In the genomic region with DNA sequence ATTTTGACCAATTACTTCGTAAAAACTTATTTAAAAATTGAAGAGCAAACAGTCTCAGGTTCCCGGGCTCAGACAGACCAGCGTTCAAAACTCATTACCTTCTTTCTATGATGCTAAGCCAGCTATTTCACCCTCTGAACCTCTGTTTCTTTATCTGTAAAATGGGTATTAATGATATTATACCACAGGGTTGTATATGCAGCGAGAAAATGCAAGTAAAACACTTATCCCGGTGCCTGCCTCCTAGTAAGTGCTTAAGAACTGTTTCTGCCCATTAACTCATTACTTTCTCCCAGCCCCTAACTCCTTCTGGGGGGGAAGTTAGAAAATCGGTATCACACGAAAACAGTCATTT, we compare ENCODE assay signal across 8 cellular contexts. TPM values are rescaled to one million over a fixed set of nuclear protein-coding genes. Genes with fewer than 3 reads are reported as not detected.
DNase-seq lines count a peak whose midpoint lies in the region; ATAC-seq, FAIRE-seq and TF ChIP-seq lines count a peak whose summit lies in the region.

No MANE protein-coding gene starts in this region.

- no peak overlapping the region for H4K91ac ChIP-seq in H1 (replicated peaks; ENCODE audit: insufficient read length, low read length)

- no peak overlapping the region for H3K4ac ChIP-seq in H1 (replicated peaks; ENCODE audit: insufficient read length, low read depth, low read length)

- TF ChIP-seq RAD21 in H1 (IDR thresholded peaks at IDR 0.05 in 1 of 2, conservative IDR thresholded peaks at IDR 0.05 in 1 of 2; ENCODE audit: low read depth in 2 of 2, low read length in 2 of 2), result no peak

- peak overlapping the region; percentile 83 for H2AFZ ChIP-seq in OCI-LY7 (ENCODE audit: low read length)
- peak overlapping the region; percentile 42; the same call in 1 of the 2 replicates for H2AFZ ChIP-seq in H1 (ENCODE audit: low read length)

- no peak for FAIRE-seq in H1 (lab: Jason Lieb, UNC)
- no peak for FAIRE-seq in HTR-8/SVneo (lab: Jason Lieb, UNC)

- TF ChIP-seq CTCF in CD4-positive, alpha-beta T cell (IDR thresholded peaks at IDR 0.05), result no peak
- no peak for TF ChIP-seq CTCF in OCI-LY7 (conservative IDR thresholded peaks at IDR 0.05; ENCODE audit: low read length)
- no peak for TF ChIP-seq CTCF in H1 (IDR thresholded peaks at IDR 0.05; ENCODE audit: control extremely low read depth in 1 of 3, insufficient read depth in 1 of 3, low read depth in 1 of 3, low read length in 3 of 3)
- no peak for TF ChIP-seq CTCF in neutrophil (IDR thresholded peaks at IDR 0.05)

- no peak overlapping the region for H2BK5ac ChIP-seq in H1 (ENCODE audit: low read depth, low read length)

- no peak overlapping the region for H2BK15ac ChIP-seq in H1 (ENCODE audit: low read length)

- no peaks in the 10 kb centered on the region for H3K27me3 ChIP-seq in CD4-positive, alpha-beta T cell (ENCODE audit: control insufficient read depth, insufficient read depth, low read length)
- H3K27me3 ChIP-seq in H1 (replicated peaks in 1 of 4; ENCODE audit: control insufficient read depth in 3 of 4, extremely low read depth in 1 of 4, insufficient read depth in 3 of 4, low read length in 3 of 4), result no peaks in the 10 kb centered on the region
- H3K27me3 ChIP-seq in neutrophil, result peaks cover 9% of the 10 kb centered on the region

- H3K36me3 ChIP-seq in OCI-LY7 (ENCODE audit: insufficient read depth, low read length) (no peaks in the 10 kb centered on the region), H1 (ENCODE audit: control insufficient read depth in 2 of 4, insufficient read depth in 4 of 4, low read length in 3 of 4) (no peaks in the 10 kb centered on the region), neutrophil (no peaks in the 10 kb centered on the region)

- H3K56ac ChIP-seq in H1 (replicated peaks; ENCODE audit: insufficient read length, low read depth, low read length), result no peak overlapping the region

- H3K4me2 ChIP-seq in OCI-LY7 (ENCODE audit: low read length) (peak overlapping the region; percentile 61), H1 (ENCODE audit: insufficient read depth in 1 of 2, low read depth in 2 of 2, low read length in 2 of 2) (peak overlapping the region; percentile 34 to 72; a peak in 2 of 4 replicates)

- no peak overlapping the region for H3K9ac ChIP-seq in H1 (replicated peaks in 1 of 4; ENCODE audit: extremely low read depth in 1 of 4, low read depth in 3 of 4, low read length in 3 of 4)

- peaks cover 5% of the 10 kb centered on the region for H3K27me3 Mint-ChIP-seq in CD4-positive, alpha-beta T cell

- no peaks in the 10 kb centered on the region for H3K9me3 ChIP-seq in CD4-positive, alpha-beta T cell (ENCODE audit: control insufficient read depth, low read length)
- H3K9me3 ChIP-seq in OCI-LY7 (ENCODE audit: low read length) (no peaks in the 10 kb centered on the region), H1 (ENCODE audit: insufficient read depth in 2 of 2, low read depth in 1 of 2, low read length in 1 of 2) (no peaks in the 10 kb centered on the region), neutrophil (no peaks in the 10 kb centered on the region)

- TF ChIP-seq EP300 in H1 (IDR thresholded peaks at IDR 0.05; ENCODE audit: borderline replicate concordance in 1 of 2, low read depth in 2 of 2, low read length in 2 of 2), result no peak

- H3K4me1 ChIP-seq in OCI-LY7 (ENCODE audit: insufficient read depth, low read length, poor library complexity, severe bottlenecking) (peaks cover 20% of the 10 kb centered on the region), H1 (replicated peaks in 1 of 4; ENCODE audit: control insufficient read depth in 3 of 4, insufficient read depth in 4 of 4, low read length in 3 of 4) (peaks cover 0 to 14% (median 6%) of the 10 kb centered on the region in 4 experiments; a peak in 6 of 7 replicates), neutrophil (ENCODE audit: control insufficient read depth in 1 of 2, insufficient read depth in 1 of 2, low read depth in 1 of 2, low read length in 1 of 2) (peaks cover 7 to 15% of the 10 kb centered on the region in 2 experiments)

- H2BK12ac ChIP-seq in H1 (ENCODE audit: low read depth, low read length), result no peak overlapping the region

- intact Hi-C loops in CD4-positive, alpha-beta T cell (cut with DNase I, micrococcal nuclease), result loop anchor here (5.0 to 10.0 kb wide), 4 partner anchors 267 to 550 kb away; a partner anchor contains a TSS
- intact Hi-C loops in OCI-LY7 (cut with micrococcal nuclease; ENCODE audit: unreplicated experiment), result loop anchor here (1.0 to 10.0 kb wide), 2 partner anchors 287 to 410 kb away; a partner anchor contains a TSS

- no peak overlapping the region for H3K14ac ChIP-seq in H1 (ENCODE audit: insufficient read length)

- H3K79me2 ChIP-seq in OCI-LY7 (ENCODE audit: insufficient read depth, low read depth, low read length), result peaks cover 25% of the 10 kb centered on the region
- peaks cover 18 to 42% of the 10 kb centered on the region in 2 experiments for H3K79me2 ChIP-seq in H1 (ENCODE audit: control insufficient read depth in 1 of 2, insufficient read depth in 2 of 2, low read length in 2 of 2)

- peaks cover 17% of the 10 kb centered on the region for H3K79me1 ChIP-seq in H1 (ENCODE audit: low read depth, low read length)

- peaks cover 5% of the 10 kb centered on the region for H3K36me3 Mint-ChIP-seq in CD4-positive, alpha-beta T cell (ENCODE audit: low read depth)

- no peak overlapping the region for H2BK120ac ChIP-seq in H1 (replicated peaks; ENCODE audit: low read depth, low read length)

- H3K18ac ChIP-seq in H1 (ENCODE audit: extremely low read depth, low read length), result no peak overlapping the region

- no peak for TF ChIP-seq POLR2A in H1 (IDR thresholded peaks at IDR 0.05; ENCODE audit: control extremely low read depth in 1 of 2, low read depth in 2 of 2, low read length in 2 of 2)

- H3K4me3 ChIP-seq in OCI-LY7 (ENCODE audit: low read depth, low read length, poor library complexity, severe bottlenecking) (peak overlapping the region; percentile 77), H1 (ENCODE audit: extremely low read depth in 1 of 4, insufficient read depth in 2 of 4, low read depth in 3 of 4, low read length in 4 of 4) (peak overlapping the region in 2 of 4 experiments; percentile 82 to 94; a peak in 4 of 8 replicates), neutrophil (ENCODE audit: low read depth in 1 of 2, low read length in 1 of 2) (peak overlapping the region; percentile 67 to 79)

- H3K27ac ChIP-seq in CD4-positive, alpha-beta T cell (ENCODE audit: low read depth, low read length), result peak overlapping the region; percentile 88
- H3K27ac ChIP-seq in OCI-LY7 (ENCODE audit: low read depth, low read length, poor library complexity, severe bottlenecking) (peak overlapping the region; percentile 43), H1 (ENCODE audit: low read depth, low read length) (no peak overlapping the region), neutrophil (peak overlapping the region; percentile 79)

- DNase-seq in CD4-positive, alpha-beta T cell, result no peak
- no peak for DNase-seq in OCI-LY7 (ENCODE audit: low spot score)
- DNase-seq in H1 (ENCODE audit: low read depth in 1 of 2, low spot score in 2 of 2), result no peak
- no peak for DNase-seq in stimulated activated naive CD4-positive, alpha-beta T cell treated with Interleukin-2 at 50 U/mL for 16 hours (lab: John Stamatoyannopoulos, UW)
- DNase-seq in occipital lobe (lab: John Stamatoyannopoulos, UW), result no peak
- no peak for DNase-seq in HTR-8/SVneo (ENCODE audit: insufficient read length, low spot score)

- H3K27ac Mint-ChIP-seq in CD4-positive, alpha-beta T cell, result peak overlapping the region; percentile 92

- H3K23ac ChIP-seq in H1 (ENCODE audit: insufficient read length), result no peak overlapping the region

- ATAC-seq in CD4-positive, alpha-beta T cell (ENCODE audit: poor library complexity), result peak; percentile 10
- ATAC-seq in HG03095 (IDR thresholded peaks at IDR 0.05; ENCODE audit: unreplicated experiment), result no peak

- POLR2A ChIA-PET in CD4-positive, alpha-beta T cell (lab: Charles Lee), result interaction anchor here (1.2 to 1.6 kb wide), 2 partner anchors 217 to 355 kb away, joined by 4 to 5 read pairs; a partner anchor contains a TSS
- POLR2A ChIA-PET in OCI-LY7 (lab: Charles Lee), result interaction anchor here (0.6 kb wide), 1 partner anchor 240 kb away, joined by 3 read pairs; no protein-coding TSS in a partner anchor
- POLR2A ChIA-PET in H1 (lab: Charles Lee; ENCODE audit: partially characterized antibody), result interaction anchor here (0.7 to 2.9 kb wide), 7 partner anchors 10 to 151 kb away, joined by 3 to 9 read pairs (median 4); a partner anchor contains a TSS

- no peaks in the 10 kb centered on the region for H4K20me1 ChIP-seq in OCI-LY7 (ENCODE audit: insufficient read depth, low read length)
- peaks cover 5 to 26% of the 10 kb centered on the region in 2 experiments for H4K20me1 ChIP-seq in H1 (replicated peaks in 1 of 2; ENCODE audit: control insufficient read depth in 1 of 2, insufficient read depth in 2 of 2, low read length in 2 of 2)

- no peaks in the 10 kb centered on the region for H3K9me2 ChIP-seq in OCI-LY7 (ENCODE audit: insufficient read depth, low read length)

- no peaks in the 10 kb centered on the region for H3K9me3 Mint-ChIP-seq in CD4-positive, alpha-beta T cell

- no peak overlapping the region for H4K8ac ChIP-seq in H1 (ENCODE audit: extremely low read depth, insufficient read depth, low read length)

- peak overlapping the region; percentile 93 for H3K4me3 Mint-ChIP-seq in CD4-positive, alpha-beta T cell

- peaks cover 50% of the 10 kb centered on the region for H3K4me1 Mint-ChIP-seq in CD4-positive, alpha-beta T cell (ENCODE audit: low read depth)

- BruUV-seq in OCI-LY7 (replicated peaks; lab: Mats Ljungman, UMichigan), result no TSS peak

- H2AK5ac ChIP-seq in H1 (ENCODE audit: low read depth, low read length), result no peak overlapping the region

- H4K5ac ChIP-seq in H1 (ENCODE audit: insufficient read length, low read depth, low read length), result no peak overlapping the region

- CTCF ChIA-PET in CD4-positive, alpha-beta T cell (lab: Charles Lee), result interaction anchor here (0.7 kb wide), 1 partner anchor 203 kb away, joined by 3 read pairs; no protein-coding TSS in a partner anchor
- CTCF ChIA-PET in OCI-LY7 (lab: Charles Lee; ENCODE audit: unreplicated experiment), result no interaction called here
- CTCF ChIA-PET in H1 (lab: Charles Lee; ENCODE audit: partially characterized antibody), result interaction anchor here (0.6 kb wide), 1 partner anchor 532 kb away, joined by 3 read pairs; no protein-coding TSS in a partner anchor

- 44% methylated on average over 7 of the region's 7 CpGs; no CpG with 5 or more reads in 1 of the 2 experiments for WGBS in H1 (ENCODE audit: extremely low coverage in 1 of 2, insufficient coverage in 1 of 2, insufficient read length in 1 of 2, insufficient replicate concordance in 2 of 2, low coverage in 1 of 2, low lambda C conversion rate in 2 of 2, missing lambda C conversion rate in 1 of 2), 2 experiments

- no peaks in the 10 kb centered on the region; the same call in 1 of the 2 replicates for H3K23me2 ChIP-seq in H1 (ENCODE audit: low read depth, low read length)

- no peak overlapping the region for H2BK20ac ChIP-seq in H1 (ENCODE audit: low read length)

RNA-seq across cellular contexts. Expression of a gene that starts 0.4 kb away (rescaled TPM):
- total RNA-seq in CD4-positive, alpha-beta T cell, result 1 to 10 TPM; 2.7 to 6.3 TPM
- 7.8 and 8.1 TPM in 2 replicates for total RNA-seq in OCI-LY7 (2014; rRNA removed; shearing (Covaris generic))
- total RNA-seq in OCI-LY7 (2022) (26.7 and 34.8 TPM in 2 replicates), occipital lobe (1.9 TPM)
- total RNA-seq in H1 (2021; fragmentation: NEBNext Ultra II Directional; extraction: Animal tissue kit (Norgen Biotek cat#: 25700)), result 64.4 and 67.6 TPM in 2 replicates
- polyA plus RNA-seq in H1 (2011; rRNA removed), result 50.7 and 107 TPM in 2 replicates
- 55.5 TPM for polyA plus RNA-seq in H1 (2011; cell fraction: cytosol; rRNA removed)
- 89.7 TPM for polyA plus RNA-seq in H1 (2011; cell fraction: nucleus; rRNA removed)
- 40.5 to 57.3 TPM (median 53.1 TPM) in 4 replicates for polyA plus RNA-seq in H1 (2012, experiment 1 of 2)
- polyA plus RNA-seq in H1 (2012, experiment 2 of 2), result 64.2 TPM
- 47.5 TPM for polyA plus RNA-seq in H1 (2013, experiment 1 of 2)
- polyA plus RNA-seq in H1 (2013, experiment 2 of 2), result 47.5 TPM
- polyA minus RNA-seq in H1 (2011; rRNA and poly(A)+ RNA removed), result 17.7 and 25.9 TPM in 2 replicates
- 39.9 TPM for polyA minus RNA-seq in H1 (2011; cell fraction: cytosol; rRNA and poly(A)+ RNA removed)
- 22.8 TPM for polyA minus RNA-seq in H1 (2011; cell fraction: nucleus; rRNA and poly(A)+ RNA removed)

RNA-seq across cellular contexts. Expression of a gene that starts 41.0 kb away (rescaled TPM):
- not detected for total RNA-seq in CD4-positive, alpha-beta T cell
- not detected in 2 replicates for total RNA-seq in OCI-LY7 (2014; rRNA removed; shearing (Covaris generic))
- total RNA-seq in OCI-LY7 (2022) (not detected in 2 replicates), occipital lobe (not detected)
- 0.50 and 0.98 TPM in 2 replicates for total RNA-seq in H1 (2021; fragmentation: NEBNext Ultra II Directional; extraction: Animal tissue kit (Norgen Biotek cat#: 25700))
- 0.27 and 0.58 TPM in 2 replicates for polyA plus RNA-seq in H1 (2011; rRNA removed)
- polyA plus RNA-seq in H1 (2011; cell fraction: cytosol; rRNA removed), result 0.36 TPM
- 0.83 TPM for polyA plus RNA-seq in H1 (2011; cell fraction: nucleus; rRNA removed)
- polyA plus RNA-seq in H1 (2012, experiment 1 of 2), result 0.55 to 0.78 TPM (median 0.67 TPM) in 4 replicates
- 0.45 TPM for polyA plus RNA-seq in H1 (2012, experiment 2 of 2)
- 0.30 TPM for polyA plus RNA-seq in H1 (2013, experiment 1 of 2)
- polyA plus RNA-seq in H1 (2013, experiment 2 of 2), result 0.29 TPM
- polyA minus RNA-seq in H1 (2011; rRNA and poly(A)+ RNA removed), result 0.19 and 0.76 TPM in 2 replicates
- not detected for polyA minus RNA-seq in H1 (2011; cell fraction: cytosol; rRNA and poly(A)+ RNA removed)
- 0.70 TPM for polyA minus RNA-seq in H1 (2011; cell fraction: nucleus; rRNA and poly(A)+ RNA removed)
